8 cellular contexts compared by ENCODE assay signal in genomic region chr21:36384885-36385232, GRCh38. TPM values are rescaled to one million over a fixed set of nuclear protein-coding genes. Genes with fewer than 3 reads are reported as not detected.
DNase-seq lines count a peak whose midpoint lies in the region; ATAC-seq, FAIRE-seq and TF ChIP-seq lines count a peak whose summit lies in the region.

No MANE protein-coding gene starts in this region.

- FAIRE-seq in kidney (lab: Jason Lieb, UNC): no peak

- no peak for TF ChIP-seq CTCF in GM12865 (IDR thresholded peaks at IDR 0.05; ENCODE audit: insufficient read depth, low read depth, low read length, missing control alignments)
- no peak for TF ChIP-seq CTCF in body of pancreas (IDR thresholded peaks at IDR 0.05)
- no peak for TF ChIP-seq CTCF in neutrophil (IDR thresholded peaks at IDR 0.05)
- TF ChIP-seq CTCF in kidney (IDR thresholded peaks at IDR 0.05; ENCODE audit: borderline replicate concordance, extremely low read depth, insufficient read depth): no peak

- H3K9me3 ChIP-seq in body of pancreas (no peaks in the 10 kb centered on the region), neutrophil (no peaks in the 10 kb centered on the region), kidney (ENCODE audit: control insufficient read depth in 1 of 2, low read length in 2 of 2) (no peaks in the 10 kb centered on the region)

- peak; percentile 13 for ATAC-seq in HG03135 (IDR thresholded peaks at IDR 0.05; ENCODE audit: unreplicated experiment)
- ATAC-seq in body of pancreas: no peak

- H3K27me3 ChIP-seq in body of pancreas (no peaks in the 10 kb centered on the region), neutrophil (peaks cover 12% of the 10 kb centered on the region)

- H3K4me3 ChIP-seq in GM12865 (ENCODE audit: low read depth, low read length) (peak overlapping the region; percentile 83), body of pancreas (no peak overlapping the region), neutrophil (ENCODE audit: low read depth in 1 of 2, low read length in 1 of 2) (peak overlapping the region; percentile 52 to 54), kidney (ENCODE audit: low read length in 2 of 2) (peak overlapping the region in 1 of 2 donors; percentile 53)

- H3K27ac ChIP-seq in body of pancreas: peak overlapping the region in 3 of 4 donors; percentile 80 to 86 (median 84)
- H3K27ac ChIP-seq in neutrophil: no peak overlapping the region
- H3K27ac ChIP-seq in kidney (ENCODE audit: low read depth in 2 of 2, low read length in 2 of 2): no peak overlapping the region

- intact Hi-C loops in body of pancreas (cut with DNase I) (no loop called here), kidney (cut with DNase I) (no loop called here), head of caudate nucleus (cut with DNase I) (no loop called here)

- no peak overlapping the region for H3K9ac ChIP-seq in kidney (ENCODE audit: low read length in 2 of 2)

- 30 to 61% methylated on average over 4 to 8 of the region's 8 CpGs for WGBS in body of pancreas, 2 donors

- DNase-seq in GM12865 (ENCODE audit: low read depth) (no peak), body of pancreas (no peak), kidney (no peak), AG08395 (ENCODE audit: low spot score) (no peak), HuH-7 (ENCODE audit: low spot score) (no peak), head of caudate nucleus (no peak)

- TF ChIP-seq POLR2A in body of pancreas (IDR thresholded peaks at IDR 0.05): no peak

- H3K4me1 ChIP-seq in body of pancreas (peaks cover 20% of the 10 kb centered on the region), neutrophil (ENCODE audit: control insufficient read depth in 1 of 2, insufficient read depth in 1 of 2, low read depth in 1 of 2, low read length in 1 of 2) (peaks cover 6 to 13% of the 10 kb centered on the region in 2 experiments), kidney (ENCODE audit: control insufficient read depth in 1 of 2, insufficient read depth in 1 of 2, low read depth in 1 of 2, low read length in 2 of 2) (no peaks in the 10 kb centered on the region)

- H3K36me3 ChIP-seq in body of pancreas (replicated peaks in 1 of 2; ENCODE audit: insufficient read depth in 1 of 2, low read depth in 2 of 2) (no peaks in the 10 kb centered on the region), neutrophil (no peaks in the 10 kb centered on the region), kidney (ENCODE audit: control insufficient read depth in 1 of 2, insufficient read depth in 2 of 2, low read length in 2 of 2) (no peaks in the 10 kb centered on the region)

RNA-seq across cellular contexts. Expression of gene CHAF1B, which starts 0.3 kb away (rescaled TPM):
- total RNA-seq in body of pancreas (1 to 10 TPM; 4.2 to 6.3 TPM), kidney (2.5 TPM)
- 1.0 TPM for polyA plus RNA-seq in kidney (ENCODE audit: insufficient read depth, low read depth, low replicate concordance)

Comparison
In these comparisons a context has a peak if more than half of its experiments do, and no peak if none do; other contexts are left out.
1. H3K4me3 ChIP-seq: peak in GM12865 (single experiment) and neutrophil (2 of 2); none in body of pancreas (0 of 2).
2. H3K27ac ChIP-seq: peak in body of pancreas (3 of 4); none in neutrophil (single experiment) and kidney (0 of 2).